In the genomic region with DNA sequence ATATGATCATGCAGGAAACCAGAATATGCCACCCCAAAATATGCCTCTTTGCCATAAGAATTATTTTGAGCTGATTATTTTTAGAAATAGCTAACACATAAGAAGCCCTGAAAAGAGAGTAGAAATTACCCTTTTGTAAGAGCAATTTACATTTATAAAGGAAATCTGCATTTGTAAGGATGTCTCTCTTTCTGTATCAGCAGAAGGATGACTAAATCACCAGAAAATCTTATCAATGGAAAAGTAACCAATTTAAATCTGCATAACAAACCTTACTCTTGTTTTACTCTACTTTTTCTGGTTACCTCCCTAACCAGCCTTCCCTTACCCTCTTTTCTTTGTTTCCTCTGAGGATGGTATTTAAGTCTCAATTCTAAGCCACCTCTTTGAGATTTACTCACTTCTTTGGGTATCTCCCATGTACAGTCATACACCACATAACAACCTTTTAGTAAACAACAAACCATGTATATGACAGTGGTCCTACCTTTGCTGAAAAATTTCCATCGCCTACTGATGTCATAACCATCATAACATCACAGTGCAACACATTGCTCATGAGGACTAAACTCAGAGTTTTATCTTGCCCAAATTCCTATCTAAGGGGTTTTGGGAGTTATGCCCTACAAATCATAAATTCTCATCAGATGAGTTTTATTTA, we compare ENCODE assay signal across 26 cellular contexts.
"Had no signal": no experiment of that assay in that cellular context is flagged by ENCODE, and none has a peak within 500 bp of the region (broad histone marks: within the 10 kb centered on the region; RNA-seq: fewer than 3 reads in every experiment).

No MANE protein-coding gene starts in this region.

- H3K4me1 Mint-ChIP-seq: mesothelial cell of epicardium; naive thymus-derived CD8-positive, alpha-beta T cell; stimulated activated memory B cell treated with anti-CD40 and anti-IgM and Interleukin-4, amounts not matched to agents 10 μg/mL and 1 μg/mL and 100 μg/mL, for 72 hours had no signal

- H3K9me3 ChIP-seq: esophagus muscularis mucosa, gastroesophageal sphincter, left lung, prostate gland, right atrium auricular region, thoracic aorta, tibial nerve had no signal

- H3K27me3 Mint-ChIP-seq: stimulated activated memory B cell treated with anti-CD40 and anti-IgM and Interleukin-4, amounts not matched to agents 10 μg/mL and 1 μg/mL and 100 μg/mL, for 72 hours had no signal

- H3K27ac ChIP-seq: dorsolateral prefrontal cortex, esophagus muscularis mucosa, foreskin keratinocyte, gastroesophageal sphincter, heart left ventricle, hepatocyte, left lung, prostate gland, right atrium auricular region, thoracic aorta, tibial nerve, upper lobe of left lung had no signal

- H3K36me3 ChIP-seq: esophagus muscularis mucosa, gastroesophageal sphincter, heart left ventricle, left lung, prostate gland, right atrium auricular region, thoracic aorta, tibial nerve, upper lobe of left lung had no signal

- H3K4me1 ChIP-seq: esophagus muscularis mucosa, foreskin keratinocyte, gastroesophageal sphincter, heart left ventricle, left lung, prostate gland, right atrium auricular region, upper lobe of left lung had no signal

- ATAC-seq: foreskin keratinocyte; gastroesophageal sphincter; heart left ventricle; left cardiac atrium; left lung; naive thymus-derived CD8-positive, alpha-beta T cell; sciatic nerve; stimulated activated memory B cell treated with anti-CD40 and anti-IgM and Interleukin-4, amounts not matched to agents 10 μg/mL and 1 μg/mL and 100 μg/mL, for 72 hours; stimulated activated naive CD8-positive, alpha-beta T cell treated with anti-CD3 and anti-CD28 coated beads, Interleukin-15, Interleukin-2, amounts not matched to agents 100 U/mL and 50 U/mL, for 24 hours had no signal

- H3K27ac Mint-ChIP-seq: mesothelial cell of epicardium; naive thymus-derived CD8-positive, alpha-beta T cell; nephron progenitor cell; stimulated activated memory B cell treated with anti-CD40 and anti-IgM and Interleukin-4, amounts not matched to agents 10 μg/mL and 1 μg/mL and 100 μg/mL, for 72 hours had no signal

- H3K4me3 Mint-ChIP-seq: mesothelial cell of epicardium; naive thymus-derived CD8-positive, alpha-beta T cell; nephron progenitor cell; stimulated activated memory B cell treated with anti-CD40 and anti-IgM and Interleukin-4, amounts not matched to agents 10 μg/mL and 1 μg/mL and 100 μg/mL, for 72 hours had no signal

- H3K27me3 ChIP-seq: dorsolateral prefrontal cortex, esophagus muscularis mucosa, foreskin keratinocyte, gastroesophageal sphincter, hepatocyte, left lung, right atrium auricular region, tibial nerve, upper lobe of left lung had no signal

- H3K4me3 ChIP-seq: dorsolateral prefrontal cortex, esophagus muscularis mucosa, gastroesophageal sphincter, heart left ventricle, hepatocyte, left lung, prostate gland, right atrium auricular region, smooth muscle cell, thoracic aorta, tibial nerve, upper lobe of left lung had no signal

- H3K36me3 Mint-ChIP-seq: mesothelial cell of epicardium; naive thymus-derived CD8-positive, alpha-beta T cell; stimulated activated memory B cell treated with anti-CD40 and anti-IgM and Interleukin-4, amounts not matched to agents 10 μg/mL and 1 μg/mL and 100 μg/mL, for 72 hours had no signal

- DNase-seq: dorsolateral prefrontal cortex; effector CD4-positive, alpha-beta T cell; foreskin keratinocyte; heart left ventricle; left cardiac atrium; left lung; mesenchymal stem cell; naive thymus-derived CD8-positive, alpha-beta T cell; nephron progenitor cell; nucleus accumbens; stimulated activated CD4-positive, alpha-beta T cell treated with anti-CD3 and anti-CD28 coated beads, Interleukin-12 subunit alpha, Interleukin-12 subunit beta, amount 100 ng/mL, for 4 hours; stimulated activated CD4-positive, alpha-beta T cell treated with anti-CD3 and anti-CD28 coated beads, Interleukin-1b, Interleukin-23, amount 100 ng/mL, for 48 hours; stimulated activated CD4-positive, alpha-beta T cell treated with anti-CD3 and anti-CD28 coated beads, Interleukin-4, amount 100 ng/mL, for 24 hours; stimulated activated naive CD8-positive, alpha-beta T cell treated with anti-CD3 and anti-CD28 coated beads, Interleukin-15, Interleukin-2, amounts not matched to agents 100 U/mL and 50 U/mL, for 24 hours; upper lobe of left lung had no signal
